ENCODE assay signal across 18 cellular contexts in the genomic region with DNA sequence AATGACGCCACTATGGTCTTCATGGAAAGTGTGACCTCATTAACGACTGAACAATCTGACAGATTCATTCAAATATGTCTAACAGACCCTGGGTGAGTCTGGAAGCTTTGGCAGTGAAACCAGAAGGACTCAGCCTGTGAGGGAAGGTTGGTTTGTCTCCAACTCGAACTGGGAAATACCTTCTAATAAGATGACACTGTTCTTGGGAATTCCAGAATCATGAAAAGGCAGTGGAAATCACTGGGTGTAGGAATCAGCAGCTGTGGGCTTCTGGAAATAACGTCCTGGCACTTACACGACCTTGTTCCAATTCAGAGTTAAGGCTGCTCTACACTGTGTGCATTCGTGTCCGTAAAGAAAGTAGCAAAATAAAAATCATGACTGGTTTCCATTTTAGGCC.
DNase-seq lines count a peak whose midpoint lies in the region; ATAC-seq and TF ChIP-seq lines count a peak whose summit lies in the region.
"Had no signal": no experiment of that assay in that cellular context is flagged by ENCODE, and none has a peak within 500 bp of the region (broad histone marks: within the 10 kb centered on the region; RNA-seq: fewer than 3 reads in every experiment).

No MANE protein-coding gene starts in this region.

- peak overlapping the region; percentile 100 for H3K27ac ChIP-seq in ACC112 (ENCODE audit: low read depth, low read length)
- H3K27ac ChIP-seq in mesendoderm (ENCODE audit: low read depth, low read length), result no peak overlapping the region
- H3K27ac ChIP-seq: thoracic aorta had no signal

- H2AFZ ChIP-seq in ACC112 (ENCODE audit: low read length, unreplicated experiment), result peak overlapping the region; percentile 7

- no peak for ATAC-seq in HG03432 (IDR thresholded peaks at IDR 0.05; ENCODE audit: unreplicated experiment)
- ATAC-seq: T-helper 17 cell had no signal

- no peak overlapping the region for H2BK5ac ChIP-seq in mesendoderm (ENCODE audit: low read length)

- no CpG with 5 or more reads among the region's 7 CpGs for WGBS in mesendoderm (ENCODE audit: extremely low coverage, insufficient coverage, low lambda C conversion rate)

- H3K4me3 ChIP-seq in ACC112 (ENCODE audit: low read depth, low read length), result peak overlapping the region; percentile 78
- no peak overlapping the region for H3K4me3 ChIP-seq in astrocyte of the spinal cord (ENCODE audit: low read depth, low read length)
- no peak overlapping the region for H3K4me3 ChIP-seq in mesendoderm (ENCODE audit: low read length)
- H3K4me3 ChIP-seq: thoracic aorta had no signal

- H4K8ac ChIP-seq in mesendoderm (ENCODE audit: low read depth, low read length), result no peak overlapping the region

- no peak overlapping the region for H3K4me2 ChIP-seq in mesendoderm (ENCODE audit: low read length)

- H3K18ac ChIP-seq in mesendoderm (ENCODE audit: low read length), result no peak overlapping the region

- H3K27me3 ChIP-seq in ACC112 (ENCODE audit: insufficient read depth, low read length) (no peaks in the 10 kb centered on the region), mesendoderm (ENCODE audit: insufficient read depth, low read length, poor library complexity) (no peaks in the 10 kb centered on the region)

- H3K36me3 ChIP-seq in ACC112 (ENCODE audit: insufficient read depth, low read length) (peaks cover 5% of the 10 kb centered on the region; the same call in 1 of the 2 replicates), mesendoderm (ENCODE audit: control insufficient read depth, insufficient read depth, low read length) (no peaks in the 10 kb centered on the region)
- H3K36me3 ChIP-seq: thoracic aorta had no signal

- H3K79me1 ChIP-seq in mesendoderm (ENCODE audit: low read length), result no peaks in the 10 kb centered on the region

- no peak for TF ChIP-seq CTCF in astrocyte of the spinal cord (IDR thresholded peaks at IDR 0.05; ENCODE audit: low read depth, low read length)

- in situ Hi-C loops in astrocyte of the spinal cord (cut with HindIII; ENCODE audit: low sequenced_read_pairs), result no loop called here

- H2AK5ac ChIP-seq in mesendoderm (ENCODE audit: low read length), result no peak overlapping the region

- H3K23ac ChIP-seq in mesendoderm (ENCODE audit: low read length), result no peak overlapping the region

- H4K5ac ChIP-seq in mesendoderm (ENCODE audit: low read length), result no peak overlapping the region

- no peak overlapping the region for H2BK15ac ChIP-seq in mesendoderm (replicated peaks; ENCODE audit: low read depth)

- no peak overlapping the region for H3K56ac ChIP-seq in mesendoderm (ENCODE audit: low read length)

- H3K79me2 ChIP-seq in ACC112 (ENCODE audit: control insufficient read depth, insufficient read depth, low read length, unreplicated experiment) (peaks cover 50% of the 10 kb centered on the region), mesendoderm (ENCODE audit: control insufficient read depth, insufficient read depth, low read length) (no peaks in the 10 kb centered on the region)

- H3K4ac ChIP-seq in mesendoderm (ENCODE audit: low read depth, low read length), result no peak overlapping the region

- no peak overlapping the region for H3K9ac ChIP-seq in mesendoderm (ENCODE audit: low read length)

- DNase-seq in HT1080 (ENCODE audit: low read depth) (peak; percentile 51), astrocyte of the spinal cord (ENCODE audit: low read depth, low spot score) (peak; percentile 86), iris pigment epithelial cell (ENCODE audit: low read depth) (peak; percentile 86), NCI-H2196 (lab: John Stamatoyannopoulos, UW; ENCODE audit: unreplicated experiment) (no peak), NCI-H748 (lab: John Stamatoyannopoulos, UW; ENCODE audit: unreplicated experiment) (no peak), mesendoderm (no peak)
- DNase-seq: activated CD4-positive, CD25-positive, alpha-beta regulatory T cell treated with anti-CD3 and anti-CD28 coated beads, Interleukin-2, amount 50 U/mL, for 72 hours; activated naive CD4-positive, alpha-beta T cell treated with anti-CD3 and anti-CD28 coated beads for 36 hours; GDM1; left cardiac atrium; MV-4-11; NCI-H2081 treated with DMSO at 0.1 percent for 48 hours; NCI-H774; stimulated activated CD4-positive, alpha-beta T cell treated with anti-CD3 and anti-CD28 coated beads, Interleukin-2, amount 100 ng/mL, for 24 hours; T-helper 17 cell had no signal

- H2BK120ac ChIP-seq in mesendoderm (ENCODE audit: low read depth, low read length), result no peak overlapping the region

- H3K4me1 ChIP-seq in ACC112 (ENCODE audit: control insufficient read depth, insufficient read depth, low read length, unreplicated experiment) (peaks cover 48% of the 10 kb centered on the region), mesendoderm (ENCODE audit: control insufficient read depth, low read depth, low read length) (no peaks in the 10 kb centered on the region)

Comparison
In these comparisons a context has a peak if more than half of its experiments do, and no peak if none do; other contexts are left out.
1. DNase-seq: peak in HT1080 (single experiment), astrocyte of the spinal cord (single experiment) and iris pigment epithelial cell (single experiment); none in NCI-H2196 (single experiment), NCI-H748 (single experiment) and mesendoderm (single experiment).